In genomic region chr4:113978561-113979156, GRCh38 we compare ENCODE assay signal across 8 cellular contexts. TPM values are rescaled to one million over a fixed set of nuclear protein-coding genes. Genes with fewer than 3 reads are reported as not detected.
DNase-seq lines count a peak whose midpoint lies in the region; ATAC-seq and TF ChIP-seq lines count a peak whose summit lies in the region.

No MANE protein-coding gene starts in this region.

- TF ChIP-seq RAD21 in neural cell (conservative IDR thresholded peaks at IDR 0.05) = no peak

- H3K27me3 ChIP-seq in CD4-positive, CD25-positive, alpha-beta regulatory T cell (ENCODE audit: control insufficient read depth, insufficient read depth, low read length) = peaks cover 26% of the 10 kb centered on the region
- H3K27me3 ChIP-seq in Peyer's patch = no peaks in the 10 kb centered on the region
- H3K27me3 ChIP-seq in neural cell (ENCODE audit: insufficient read depth, low read depth, low read length) = peaks cover 42% of the 10 kb centered on the region

- no peak overlapping the region for H3K4me3 ChIP-seq in CD4-positive, CD25-positive, alpha-beta regulatory T cell (ENCODE audit: low read depth, low read length)
- H3K4me3 ChIP-seq in Peyer's patch = peak overlapping the region in 3 of 4 donors; percentile 26 to 66 (median 56)
- H3K4me3 ChIP-seq in neural cell (ENCODE audit: low read length) = peak overlapping the region; percentile 70

- H3K4me1 Mint-ChIP-seq in CD4-positive, CD25-positive, alpha-beta regulatory T cell = peaks cover 3 to 24% (median 8%) of the 10 kb centered on the region in 4 donors

- no peaks in the 10 kb centered on the region for H4K20me1 ChIP-seq in neural cell (ENCODE audit: insufficient read depth)

- H3K27me3 Mint-ChIP-seq in CD4-positive, CD25-positive, alpha-beta regulatory T cell = peaks cover 76% of the 10 kb centered on the region

- no peaks in the 10 kb centered on the region for H3F3A ChIP-seq in neural cell (ENCODE audit: insufficient read depth, low read length, poor library complexity, severe bottlenecking)

- no peak for DNase-seq in CD4-positive, CD25-positive, alpha-beta regulatory T cell
- DNase-seq in Peyer's patch (no peak), NCI-H774 (lab: John Stamatoyannopoulos, UW) (no peak), NCI-H1694 (lab: John Stamatoyannopoulos, UW) (no peak), NCI-H1092 (lab: John Stamatoyannopoulos, UW) (no peak), occipital lobe (lab: John Stamatoyannopoulos, UW) (no peak)

- H3K27ac ChIP-seq in CD4-positive, CD25-positive, alpha-beta regulatory T cell (ENCODE audit: insufficient read depth, low read length, poor library complexity, severe bottlenecking) = no peak overlapping the region
- H3K27ac ChIP-seq in Peyer's patch (peak overlapping the region; percentile 21 to 72 (median 28)), neural cell (ENCODE audit: low read length) (no peak overlapping the region)

- peak overlapping the region in 3 of 4 donors; percentile 27 to 85 (median 77) for H3K4me3 Mint-ChIP-seq in CD4-positive, CD25-positive, alpha-beta regulatory T cell

- H3K9ac ChIP-seq in neural cell (ENCODE audit: low read length) = no peak overlapping the region

- TF ChIP-seq CTCF in Peyer's patch (IDR thresholded peaks at IDR 0.05) (no peak), neural cell (IDR thresholded peaks at IDR 0.05; ENCODE audit: poor library complexity, severe bottlenecking) (no peak)

- no peaks in the 10 kb centered on the region for H3K9me2 ChIP-seq in neural cell (ENCODE audit: insufficient read depth, low read length)

- H3K27ac Mint-ChIP-seq in CD4-positive, CD25-positive, alpha-beta regulatory T cell = no peak overlapping the region

- peaks cover 0 to 9% (median 2%) of the 10 kb centered on the region in 7 donors for H3K9me3 Mint-ChIP-seq in CD4-positive, CD25-positive, alpha-beta regulatory T cell

- TF ChIP-seq EP300 in neural cell (conservative IDR thresholded peaks at IDR 0.05; ENCODE audit: poor library complexity, severe bottlenecking) = no peak

- peak overlapping the region; percentile 88 for H3K4me2 ChIP-seq in neural cell (ENCODE audit: low read length)

- no peaks in the 10 kb centered on the region for H3K36me3 ChIP-seq in CD4-positive, CD25-positive, alpha-beta regulatory T cell (ENCODE audit: control insufficient read depth, insufficient read depth, low read length)
- H3K36me3 ChIP-seq in Peyer's patch = no peaks in the 10 kb centered on the region
- H3K36me3 ChIP-seq in neural cell (ENCODE audit: insufficient read depth, low read length) = no peaks in the 10 kb centered on the region

- no peak overlapping the region for H2AFZ ChIP-seq in neural cell (ENCODE audit: low read depth, low read length)

- H3K9me3 ChIP-seq in CD4-positive, CD25-positive, alpha-beta regulatory T cell (ENCODE audit: control insufficient read depth in 2 of 2, low read length in 2 of 2) = peaks cover 0 to 4% of the 10 kb centered on the region in 2 experiments
- H3K9me3 ChIP-seq in Peyer's patch (no peaks in the 10 kb centered on the region), neural cell (ENCODE audit: low read length) (no peaks in the 10 kb centered on the region)

- peaks cover 7% of the 10 kb centered on the region for H3K4me1 ChIP-seq in CD4-positive, CD25-positive, alpha-beta regulatory T cell (ENCODE audit: control insufficient read depth, insufficient read depth, low read length, poor library complexity, severe bottlenecking)
- peaks cover 0 to 5% (median 0%) of the 10 kb centered on the region in 4 donors for H3K4me1 ChIP-seq in Peyer's patch

- H3K36me3 Mint-ChIP-seq in CD4-positive, CD25-positive, alpha-beta regulatory T cell = no peaks in the 10 kb centered on the region

- no peak for ATAC-seq in CD4-positive, CD25-positive, alpha-beta regulatory T cell (ENCODE audit: low read depth in 2 of 2)
- ATAC-seq in esophagus mucosa = peak; percentile 45

- no peaks in the 10 kb centered on the region for H3K79me2 ChIP-seq in neural cell (replicated peaks; ENCODE audit: insufficient read depth, low read length)

- no peak for TF ChIP-seq POLR2A in Peyer's patch (IDR thresholded peaks at IDR 0.05)

TF ChIP-seq in neural cell, 6 proteins besides CTCF, POLR2A, EP300 and RAD21:
- no peak for TF ChIP-seq TAF1 (IDR thresholded peaks at IDR 0.05; ENCODE audit: low read depth)
- no peak for TF ChIP-seq POLR2AphosphoS5 (IDR thresholded peaks at IDR 0.05)
- no peak for TF ChIP-seq REST (IDR thresholded peaks at IDR 0.05; ENCODE audit: borderline replicate concordance)
- TF ChIP-seq SMC3 (conservative IDR thresholded peaks at IDR 0.05; ENCODE audit: poor library complexity) = no peak
- no peak for TF ChIP-seq MXI1 (conservative IDR thresholded peaks at IDR 0.05; ENCODE audit: poor library complexity, severe bottlenecking)
- TF ChIP-seq EZH2 (IDR thresholded peaks at IDR 0.05; ENCODE audit: borderline replicate concordance, insufficient read depth, low read length, poor library complexity, severe bottlenecking) = no peak

RNA-seq across cellular contexts. Expression of gene ARSJ, which starts 0.8 kb away (rescaled TPM):
- not detected for total RNA-seq in CD4-positive, CD25-positive, alpha-beta regulatory T cell
- not detected for polyA plus RNA-seq in CD4-positive, CD25-positive, alpha-beta regulatory T cell
- total RNA-seq in Peyer's patch = 1 to 10 TPM; 1.0 to 3.3 (median 1.4) TPM
- total RNA-seq in esophagus mucosa = 6.0 TPM
- polyA plus RNA-seq in neural cell = 0.10 TPM in 1 of 2 replicates, not detected in the other
- 0.23 TPM in 1 of 2 replicates, not detected in the other for polyA minus RNA-seq in neural cell
- total RNA-seq in occipital lobe = 0.31 TPM

Comparison
In these comparisons a context has a peak if more than half of its experiments do, and no peak if none do; other contexts are left out.
1. H3K27ac ChIP-seq: peak in Peyer's patch (4 of 4); none in CD4-positive, CD25-positive, alpha-beta regulatory T cell (single experiment) and neural cell (single experiment).